In genomic region chr21:37269481-37269880, GRCh38 we compare ENCODE assay signal across 15 cellular contexts. TPM values are rescaled to one million over a fixed set of nuclear protein-coding genes. Genes with fewer than 3 reads are reported as not detected.
DNase-seq lines count a peak whose midpoint lies in the region; ATAC-seq and TF ChIP-seq lines count a peak whose summit lies in the region.
"Had no signal": no experiment of that assay in that cellular context is flagged by ENCODE, and none has a peak within 500 bp of the region (broad histone marks: within the 10 kb centered on the region; RNA-seq: fewer than 3 reads in every experiment).

No MANE protein-coding gene starts in this region.

- no peaks in the 10 kb centered on the region for H3K9me3 Mint-ChIP-seq in MCF 10A (ENCODE audit: unreplicated experiment)
- peaks cover 15% of the 10 kb centered on the region for H3K9me3 Mint-ChIP-seq in WTC11
- no peaks in the 10 kb centered on the region for H3K9me3 Mint-ChIP-seq in immature natural killer cell
- peaks cover 10% of the 10 kb centered on the region for H3K9me3 Mint-ChIP-seq in type B pancreatic cell

- POLR2A ChIA-PET in MCF 10A (lab: Yijun Ruan, JAX) (interaction anchor here (0.6 to 6.0 kb wide), 3 partner anchors 8 to 483 kb away, joined by 3 to 122 read pairs (median 3); partner anchors contain the start of gene DYRK1A), WTC11 (lab: Charles Lee) (no interaction called here)

- H3K27ac ChIP-seq in mammary epithelial cell (ENCODE audit: insufficient read depth, low read depth, low read length), result no peak overlapping the region

- H2AFZ ChIP-seq in mammary epithelial cell (ENCODE audit: low read depth, low read length), result no peak overlapping the region

- no peak for DNase-seq in MCF 10A (ENCODE audit: unreplicated experiment)
- no peak for DNase-seq in mammary epithelial cell
- no peak for DNase-seq in WTC11 (ENCODE audit: low spot score)
- DNase-seq in immature natural killer cell, result no peak
- DNase-seq in type B pancreatic cell (ENCODE audit: extremely low spot score, unreplicated experiment), result no peak
- no peak for DNase-seq in hippocampal formation (lab: John Stamatoyannopoulos, UW)
- DNase-seq in NCI-H82 treated with DMSO at 0.1 percent for 48 hours (lab: John Stamatoyannopoulos, UW; ENCODE audit: unreplicated experiment), result no peak
- DNase-seq: activated CD4-positive, CD25-positive, alpha-beta regulatory T cell treated with anti-CD3 and anti-CD28 coated beads, Interleukin-2, amount 50 U/mL, for 72 hours; NCI-H1694 treated with DMSO at 0.1 percent for 48 hours; retina; stimulated activated CD4-positive, alpha-beta T cell treated with anti-CD3 and anti-CD28 coated beads, Interleukin-15, amount 100 ng/mL, for 24 hours; substantia nigra had no signal

- ATAC-seq in WTC11 (no peak), GM19328 (IDR thresholded peaks at IDR 0.05; ENCODE audit: unreplicated experiment) (no peak)
- ATAC-seq: esophagus mucosa, Right ventricle myocardium inferior had no signal

- H3K4me3 ChIP-seq in mammary epithelial cell (replicated peaks in 1 of 3; ENCODE audit: insufficient read depth in 1 of 3, low read depth in 2 of 3, low read length in 3 of 3), result no peak overlapping the region

- peak overlapping the region; percentile 94 for H3K4me3 Mint-ChIP-seq in MCF 10A (ENCODE audit: unreplicated experiment)
- peak overlapping the region; percentile 93 for H3K4me3 Mint-ChIP-seq in WTC11
- H3K4me3 Mint-ChIP-seq in immature natural killer cell, result peak overlapping the region in 4 of 5 donors; percentile 33 to 95 (median 82)
- H3K4me3 Mint-ChIP-seq in type B pancreatic cell, result peak overlapping the region; percentile 97

- CTCF ChIA-PET in MCF 10A (lab: Yijun Ruan, JAX), result interaction anchor here (0.5 kb wide), 1 partner anchor 62 kb away, joined by 9 read pairs; no protein-coding TSS in a partner anchor
- CTCF ChIA-PET in mammary epithelial cell (lab: Charles Lee; ENCODE audit: low non-redundant PET), result no interaction called here
- CTCF ChIA-PET in WTC11 (lab: Charles Lee), result no interaction called here

- intact Hi-C loops in MCF 10A (cut with micrococcal nuclease), result no loop called here
- intact Hi-C loops in mammary epithelial cell (cut with micrococcal nuclease), result loop anchor here (10.0 kb wide), 1 partner anchor 195 kb away; no protein-coding TSS in a partner anchor

- H3K36me3 Mint-ChIP-seq in MCF 10A (ENCODE audit: insufficient read depth, unreplicated experiment) (peaks cover 13% of the 10 kb centered on the region), WTC11 (peaks cover 4% of the 10 kb centered on the region), immature natural killer cell (peaks cover 0 to 3% (median 0%) of the 10 kb centered on the region in 3 donors), type B pancreatic cell (peaks cover 9% of the 10 kb centered on the region)

- TF ChIP-seq CTCF in MCF 10A (IDR thresholded peaks at IDR 0.05; ENCODE audit: unreplicated experiment) (no peak), mammary epithelial cell (conservative IDR thresholded peaks at IDR 0.05 in 1 of 2, IDR thresholded peaks at IDR 0.05 in 1 of 2; ENCODE audit: extremely low read depth in 1 of 2, insufficient read depth in 1 of 2, low read depth in 1 of 2, low read length in 2 of 2) (no peak), WTC11 (IDR thresholded peaks at IDR 0.05) (no peak), type B pancreatic cell (conservative IDR thresholded peaks at IDR 0.05) (no peak)

- H3K79me2 ChIP-seq in mammary epithelial cell (ENCODE audit: insufficient read depth, low read length), result peaks cover 26% of the 10 kb centered on the region

- no peaks in the 10 kb centered on the region for H4K20me1 ChIP-seq in mammary epithelial cell (ENCODE audit: insufficient read depth, low read length)

- peaks cover 11% of the 10 kb centered on the region for H3K4me1 ChIP-seq in mammary epithelial cell (ENCODE audit: insufficient read depth, low read length)

- no TSS peak for BruUV-seq in MCF 10A (replicated peaks; lab: Mats Ljungman, UMichigan)
- no TSS peak for BruUV-seq in mammary epithelial cell (replicated peaks; lab: Mats Ljungman, UMichigan)

- no peaks in the 10 kb centered on the region for H3K36me3 ChIP-seq in mammary epithelial cell (ENCODE audit: insufficient read depth, low read length)

- no peak overlapping the region for H3K4me2 ChIP-seq in mammary epithelial cell (ENCODE audit: insufficient read depth, low read depth, low read length)

- WGBS in mammary epithelial cell (ENCODE audit: low coverage, missing lambda C conversion rate), result 98% methylated on average over 7 of the region's 11 CpGs

- H3K4me1 Mint-ChIP-seq in MCF 10A (ENCODE audit: insufficient read depth, unreplicated experiment) (peaks cover 4% of the 10 kb centered on the region), WTC11 (peaks cover 48% of the 10 kb centered on the region), immature natural killer cell (peaks cover 31 to 46% of the 10 kb centered on the region in 2 donors), type B pancreatic cell (ENCODE audit: unreplicated experiment) (peaks cover 31% of the 10 kb centered on the region)

- no peaks in the 10 kb centered on the region for H3K27me3 ChIP-seq in mammary epithelial cell (ENCODE audit: insufficient read depth, low read length)

- H3K27me3 Mint-ChIP-seq in MCF 10A (ENCODE audit: insufficient read depth, unreplicated experiment), result no peaks in the 10 kb centered on the region
- H3K27me3 Mint-ChIP-seq in WTC11 (ENCODE audit: low read depth), result no peaks in the 10 kb centered on the region
- H3K27me3 Mint-ChIP-seq in immature natural killer cell (ENCODE audit: low read depth in 3 of 3), result peaks cover 6 to 15% (median 9%) of the 10 kb centered on the region in 3 donors
- H3K27me3 Mint-ChIP-seq in type B pancreatic cell, result peaks cover 3% of the 10 kb centered on the region

- dilution Hi-C loops in mammary epithelial cell (cut with HindIII; ENCODE audit: low sequenced_read_pairs), result no loop called here

- no peaks in the 10 kb centered on the region for H3K9me3 ChIP-seq in mammary epithelial cell (replicated peaks; ENCODE audit: insufficient read depth, low read length)

- no peak overlapping the region for H3K9ac ChIP-seq in mammary epithelial cell (ENCODE audit: insufficient read depth, low read length)

- peak overlapping the region; percentile 100 for H3K27ac Mint-ChIP-seq in MCF 10A (ENCODE audit: low read depth, unreplicated experiment)
- peak overlapping the region; percentile 86 for H3K27ac Mint-ChIP-seq in WTC11
- peak overlapping the region in 5 of 6 donors; percentile 26 to 96 (median 90) for H3K27ac Mint-ChIP-seq in immature natural killer cell
- H3K27ac Mint-ChIP-seq in type B pancreatic cell, result peak overlapping the region; percentile 93

- in situ Hi-C loops in mammary epithelial cell (cut with MboI; ENCODE audit: low sequenced_read_pairs in 2 of 2), result loop anchor here (10.0 to 25.0 kb wide), 3 partner anchors 85 to 368 kb away; partner anchors contain the start of gene DYRK1A (in 1 of the 2)

TF ChIP-seq in WTC11, 78 proteins besides CTCF, POLR2A, EP300 and RAD21 (continues in another document):
- no peak for TF ChIP-seq ZNF232 (CRISPR knock-in tag; IDR thresholded peaks at IDR 0.05)
- TF ChIP-seq ZNF219 (CRISPR knock-in tag; IDR thresholded peaks at IDR 0.05; ENCODE audit: borderline replicate concordance), result no peak
- TF ChIP-seq ZNF532 (CRISPR knock-in tag; IDR thresholded peaks at IDR 0.05; ENCODE audit: borderline replicate concordance), result no peak

RNA-seq across cellular contexts. Expression of gene VPS26C, which starts 2.3 kb away (rescaled TPM):
- total RNA-seq in MCF 10A (2022) (38.5 and 61.6 TPM in 2 replicates), mammary epithelial cell (10 to 100 TPM; 46.2 to 54.8 TPM), WTC11 (2021) (55.0 to 62.8 TPM (median 56.7 TPM) in 3 replicates), type B pancreatic cell (ENCODE audit: low replicate concordance) (33.5 and 37.9 TPM in 2 replicates)
- polyA plus RNA-seq in mammary epithelial cell (32.2 TPM), immature natural killer cell (10 to 100 TPM; 67.7 to 95.1 (median 90.8) TPM)
- 54.2 TPM for polyA minus RNA-seq in mammary epithelial cell
